Comparison of ENCODE assay signal across 8 cellular contexts in the genomic region with DNA sequence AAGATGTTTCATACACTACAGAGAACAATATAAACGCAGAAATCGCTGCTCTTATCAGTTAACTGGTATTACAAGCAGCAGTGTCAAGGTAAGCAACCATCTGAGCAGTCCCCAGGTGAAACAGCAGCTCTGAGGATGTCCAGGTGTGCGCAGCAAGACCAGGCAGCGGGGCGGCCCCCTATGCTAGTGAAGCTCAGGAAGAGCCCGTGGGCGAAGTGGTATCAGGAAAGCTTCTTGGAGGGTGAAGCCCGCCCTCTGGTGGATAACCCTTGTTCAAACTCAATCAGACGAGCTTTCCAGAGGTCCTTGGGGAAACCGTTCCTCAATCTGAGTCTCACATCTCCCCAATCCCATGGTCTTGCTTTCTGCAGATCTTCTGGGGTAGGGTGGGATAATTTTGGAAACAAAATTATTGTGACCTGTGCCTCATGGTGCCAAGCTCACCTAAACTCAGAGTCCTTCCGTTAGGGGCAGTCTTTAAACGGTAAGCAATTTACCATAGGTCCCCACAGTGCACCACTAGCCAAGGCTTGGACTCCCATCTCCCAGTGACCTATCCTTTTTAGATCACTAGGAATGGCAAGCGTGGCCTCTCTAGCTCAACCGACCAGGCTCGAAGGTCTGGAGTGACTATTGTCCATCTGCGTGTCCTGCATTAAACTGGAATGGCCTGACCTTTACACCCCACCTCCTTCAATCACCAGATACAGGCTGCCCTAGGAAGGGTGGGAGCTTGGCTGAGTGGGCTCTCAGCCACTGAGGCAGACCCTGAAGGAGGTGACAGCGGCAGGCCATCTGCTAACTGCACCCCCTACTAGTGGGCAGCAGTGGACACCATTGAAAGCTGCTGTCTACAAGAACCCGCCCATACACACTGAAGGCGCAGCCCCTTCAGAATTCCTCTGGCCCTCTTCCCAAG. TPM values are rescaled to one million over a fixed set of nuclear protein-coding genes. Genes with fewer than 3 reads are reported as not detected.
A peak's percentile ranks its signal among the peaks of the same experiment; 100 is the strongest.
DNase-seq lines count a peak whose midpoint lies in the region; ATAC-seq and TF ChIP-seq lines count a peak whose summit lies in the region.

No MANE protein-coding gene starts in this region.

- H3K4me3 ChIP-seq in trophoblast cell (ENCODE audit: low read depth, low read length): no peak overlapping the region
- H3K4me3 ChIP-seq in upper lobe of left lung: no peak overlapping the region

- no peak for TF ChIP-seq EP300 in upper lobe of left lung (IDR thresholded peaks at IDR 0.05)

- TF ChIP-seq CTCF in GM10248 (IDR thresholded peaks at IDR 0.05; ENCODE audit: control extremely low read depth, extremely low read depth, low read depth, missing control alignments): peak; percentile 74
- TF ChIP-seq CTCF in upper lobe of left lung (IDR thresholded peaks at IDR 0.05): peak; percentile 71 to 87 (median 76)

- no peak overlapping the region for H3K14ac ChIP-seq in trophoblast cell (ENCODE audit: low read length)

- no peaks in the 10 kb centered on the region for H3K79me2 ChIP-seq in trophoblast cell (ENCODE audit: control insufficient read depth, insufficient read depth, low read length, poor library complexity)

- H3K36me3 ChIP-seq in trophoblast cell (ENCODE audit: control insufficient read depth in 1 of 2, insufficient read depth in 2 of 2, low read length in 2 of 2) (no peaks in the 10 kb centered on the region), upper lobe of left lung (no peaks in the 10 kb centered on the region)

- no peak for TF ChIP-seq POLR2A in upper lobe of left lung (IDR thresholded peaks at IDR 0.05)

- H3K4me2 ChIP-seq in trophoblast cell (ENCODE audit: low read length): no peak overlapping the region

- H3K27ac ChIP-seq in trophoblast cell (ENCODE audit: low read depth, low read length): no peak overlapping the region
- H3K27ac ChIP-seq in upper lobe of left lung: no peak overlapping the region

- no peak overlapping the region for H3K18ac ChIP-seq in trophoblast cell (ENCODE audit: low read length)

- H3K9me3 ChIP-seq in trophoblast cell (ENCODE audit: insufficient read depth, low read depth, low read length) (peaks cover 2% of the 10 kb centered on the region), upper lobe of left lung (no peaks in the 10 kb centered on the region)

- H2BK12ac ChIP-seq in trophoblast cell (ENCODE audit: low read length): no peak overlapping the region

- POLR2A ChIA-PET in GM10248 (lab: Yijun Ruan, JAX): interaction anchor here (0.5 kb wide), 1 partner anchor 37 kb away, joined by 4 read pairs; no protein-coding TSS in a partner anchor

- no peaks in the 10 kb centered on the region for H3K79me1 ChIP-seq in trophoblast cell (ENCODE audit: low read length)

- no peak overlapping the region for H2AK5ac ChIP-seq in trophoblast cell (ENCODE audit: low read length)

- no peak overlapping the region for H4K91ac ChIP-seq in trophoblast cell (ENCODE audit: low read depth, low read length)

- H3K27me3 ChIP-seq in trophoblast cell (ENCODE audit: insufficient read depth, low read length) (no peaks in the 10 kb centered on the region), upper lobe of left lung (no peaks in the 10 kb centered on the region)

- ATAC-seq in SK-N-SH treated with all-trans-retinoic acid at 6 μM for 48 hours (peak; percentile 100), upper lobe of left lung (ENCODE audit: low FRiP score in 2 of 2) (peak; percentile 85 to 94), HG02852 (IDR thresholded peaks at IDR 0.05; ENCODE audit: unreplicated experiment) (no peak)

- no peak overlapping the region for H4K12ac ChIP-seq in trophoblast cell (ENCODE audit: low read depth, low read length)

- WGBS in trophoblast cell (ENCODE audit: extremely low coverage, insufficient coverage, insufficient read length): no CpG with 5 or more reads among the region's 19 CpGs
- WGBS in upper lobe of left lung, 2 donors: 33 to 41% methylated on average over 10 to 18 of the region's 19 CpGs

- H3K23ac ChIP-seq in trophoblast cell (ENCODE audit: low read length): no peak overlapping the region

- no peak overlapping the region for H3K4ac ChIP-seq in trophoblast cell (ENCODE audit: low read depth, low read length)

- peak; percentile 81 for DNase-seq in GM10248 (ENCODE audit: extremely low spot score)
- DNase-seq in NCI-H1092 treated with DMSO at 0.1 percent for 48 hours (lab: John Stamatoyannopoulos, UW): peak; percentile 88
- peak; percentile 70 for DNase-seq in activated naive CD4-positive, alpha-beta T cell treated with Interleukin-2 at 50 U/mL for 16 hours
- peak; percentile 78 for DNase-seq in glomerular visceral epithelial cell (ENCODE audit: extremely low spot score)
- DNase-seq in trophoblast cell: peak; percentile 88 to 95
- DNase-seq in upper lobe of left lung: peak; percentile 73 to 90

- no peaks in the 10 kb centered on the region for H3K4me1 ChIP-seq in trophoblast cell (ENCODE audit: control insufficient read depth in 1 of 2, insufficient read depth in 2 of 2, low read length in 2 of 2)
- H3K4me1 ChIP-seq in upper lobe of left lung: peaks cover 0 to 5% (median 4%) of the 10 kb centered on the region in 4 donors

- no peak overlapping the region for H2AFZ ChIP-seq in trophoblast cell (ENCODE audit: insufficient read depth, low read length, poor library complexity)

- no peak overlapping the region for H2BK5ac ChIP-seq in trophoblast cell (ENCODE audit: low read depth, low read length, poor library complexity)

- H2BK120ac ChIP-seq in trophoblast cell (ENCODE audit: insufficient read depth, low read length, poor library complexity): no peak overlapping the region

- no peak overlapping the region for H4K8ac ChIP-seq in trophoblast cell (ENCODE audit: low read depth, low read length)

- no peak overlapping the region for H3K9ac ChIP-seq in trophoblast cell (ENCODE audit: low read length)

- CTCF ChIA-PET in GM10248 (lab: Yijun Ruan, JAX): interaction anchor here (0.7 to 8.5 kb wide), 46 partner anchors 11 to 287 kb away, joined by 3 to 151 read pairs (median 4); a partner anchor contains a TSS

TF ChIP-seq in SK-N-SH treated with all-trans-retinoic acid at 6 μM for 48 hours, 23 proteins besides CTCF, POLR2A, EP300 and RAD21 (continues in another document):
- TF ChIP-seq, protein P1, sequence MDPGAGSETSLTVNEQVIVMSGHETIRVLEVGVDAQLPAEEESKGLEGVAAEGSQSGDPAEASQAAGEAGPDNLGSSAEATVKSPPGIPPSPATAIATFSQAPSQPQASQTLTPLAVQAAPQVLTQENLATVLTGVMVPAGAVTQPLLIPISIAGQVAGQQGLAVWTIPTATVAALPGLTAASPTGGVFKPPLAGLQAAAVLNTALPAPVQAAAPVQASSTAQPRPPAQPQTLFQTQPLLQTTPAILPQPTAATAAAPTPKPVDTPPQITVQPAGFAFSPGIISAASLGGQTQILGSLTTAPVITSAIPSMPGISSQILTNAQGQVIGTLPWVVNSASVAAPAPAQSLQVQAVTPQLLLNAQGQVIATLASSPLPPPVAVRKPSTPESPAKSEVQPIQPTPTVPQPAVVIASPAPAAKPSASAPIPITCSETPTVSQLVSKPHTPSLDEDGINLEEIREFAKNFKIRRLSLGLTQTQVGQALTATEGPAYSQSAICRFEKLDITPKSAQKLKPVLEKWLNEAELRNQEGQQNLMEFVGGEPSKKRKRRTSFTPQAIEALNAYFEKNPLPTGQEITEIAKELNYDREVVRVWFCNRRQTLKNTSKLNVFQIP (CRISPR knock-in tag; IDR thresholded peaks at IDR 0.05; ENCODE audit: borderline replicate concordance, low read depth): no peak
- TF ChIP-seq ZNF8 (CRISPR knock-in tag; IDR thresholded peaks at IDR 0.05) (no peak), OSR1 (CRISPR knock-in tag; IDR thresholded peaks at IDR 0.05) (no peak), PPARA (CRISPR knock-in tag; IDR thresholded peaks at IDR 0.05; ENCODE audit: borderline replicate concordance) (no peak), CSDC2 (CRISPR knock-in tag; IDR thresholded peaks at IDR 0.05) (no peak), ESRRG (CRISPR knock-in tag; IDR thresholded peaks at IDR 0.05) (no peak), SNAI2 (CRISPR knock-in tag; IDR thresholded peaks at IDR 0.05) (no peak), TCF4 (CRISPR knock-in tag; IDR thresholded peaks at IDR 0.05; ENCODE audit: borderline replicate concordance) (no peak)
- TF ChIP-seq, protein P2, sequence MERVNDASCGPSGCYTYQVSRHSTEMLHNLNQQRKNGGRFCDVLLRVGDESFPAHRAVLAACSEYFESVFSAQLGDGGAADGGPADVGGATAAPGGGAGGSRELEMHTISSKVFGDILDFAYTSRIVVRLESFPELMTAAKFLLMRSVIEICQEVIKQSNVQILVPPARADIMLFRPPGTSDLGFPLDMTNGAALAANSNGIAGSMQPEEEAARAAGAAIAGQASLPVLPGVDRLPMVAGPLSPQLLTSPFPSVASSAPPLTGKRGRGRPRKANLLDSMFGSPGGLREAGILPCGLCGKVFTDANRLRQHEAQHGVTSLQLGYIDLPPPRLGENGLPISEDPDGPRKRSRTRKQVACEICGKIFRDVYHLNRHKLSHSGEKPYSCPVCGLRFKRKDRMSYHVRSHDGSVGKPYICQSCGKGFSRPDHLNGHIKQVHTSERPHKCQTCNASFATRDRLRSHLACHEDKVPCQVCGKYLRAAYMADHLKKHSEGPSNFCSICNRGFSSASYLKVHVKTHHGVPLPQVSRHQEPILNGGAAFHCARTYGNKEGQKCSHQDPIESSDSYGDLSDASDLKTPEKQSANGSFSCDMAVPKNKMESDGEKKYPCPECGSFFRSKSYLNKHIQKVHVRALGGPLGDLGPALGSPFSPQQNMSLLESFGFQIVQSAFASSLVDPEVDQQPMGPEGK (CRISPR knock-in tag; IDR thresholded peaks at IDR 0.05; ENCODE audit: borderline replicate concordance): no peak

RNA-seq across cellular contexts. Expression of a gene that starts 13.6 kb away (rescaled TPM):
- 0.39 and 0.53 TPM in 2 replicates for polyA plus RNA-seq in trophoblast cell (2013)
- 1 to 10 TPM; 1.0 to 6.7 (median 4.7) TPM for total RNA-seq in upper lobe of left lung

RNA-seq across cellular contexts. Expression of a gene that starts 23.5 kb away (rescaled TPM):
- not detected in 2 replicates for polyA plus RNA-seq in trophoblast cell (2013)
- total RNA-seq in upper lobe of left lung: not detected

RNA-seq across cellular contexts. Expression of a gene that starts 24.4 kb away (rescaled TPM):
- 39.8 and 44.2 TPM in 2 replicates for polyA plus RNA-seq in trophoblast cell (2013)
- total RNA-seq in upper lobe of left lung: 10 to 100 TPM in 5 of 6 donors, 1 to 10 TPM in 1; 9.8 to 46.5 (median 29.2) TPM

RNA-seq across cellular contexts. Expression of a gene that starts 26.3 kb away (rescaled TPM):
- not detected in 2 replicates for polyA plus RNA-seq in trophoblast cell (2013)
- total RNA-seq in upper lobe of left lung: not detected

RNA-seq across cellular contexts. Expression of a gene that starts 32.0 kb away (rescaled TPM):
- 16.1 and 16.5 TPM in 2 replicates for polyA plus RNA-seq in trophoblast cell (2013)
- total RNA-seq in upper lobe of left lung: 10 to 100 TPM; 20.4 to 98.5 (median 43.1) TPM
